8 cellular contexts compared by ENCODE assay signal in the genomic region with DNA sequence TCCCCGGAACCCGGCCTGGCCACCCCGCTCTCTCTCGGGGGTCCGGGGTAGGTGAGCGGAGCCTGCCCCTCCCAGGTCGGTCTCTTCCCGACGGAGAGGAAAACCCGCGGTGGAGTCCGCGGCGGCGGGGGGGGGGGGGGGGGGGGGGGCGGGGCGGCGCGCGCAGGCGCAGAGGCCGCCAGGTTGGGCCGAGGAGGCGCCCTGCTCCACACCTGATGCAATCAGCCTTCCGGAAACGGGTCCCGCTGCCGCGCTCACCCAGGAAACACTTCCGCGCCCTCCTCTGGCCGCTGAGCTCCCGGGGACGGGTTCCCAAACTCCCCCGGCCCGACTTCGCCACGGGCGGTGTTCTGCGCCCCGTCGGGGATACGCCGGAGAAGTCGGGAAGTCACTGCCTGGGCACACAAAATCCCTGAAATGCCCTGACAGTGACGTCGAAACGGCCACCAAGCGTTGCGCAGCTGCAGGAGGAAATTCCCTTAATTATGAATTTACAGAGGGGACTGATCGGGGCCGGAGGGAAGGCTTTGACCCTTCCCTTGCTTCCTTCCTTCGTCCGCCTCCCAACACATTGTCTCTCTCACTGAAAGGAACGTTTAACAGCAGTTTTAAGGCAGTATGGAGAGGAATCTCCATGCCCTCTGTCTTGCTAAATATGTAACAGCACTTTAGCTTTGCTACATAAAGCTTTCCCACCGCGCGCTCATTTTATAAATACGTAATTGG. TPM values are rescaled to one million over a fixed set of nuclear protein-coding genes. Genes with fewer than 3 reads are reported as not detected.
A peak's percentile ranks its signal among the peaks of the same experiment; 100 is the strongest.
DNase-seq lines count a peak whose midpoint lies in the region; ATAC-seq and TF ChIP-seq lines count a peak whose summit lies in the region.

No MANE protein-coding gene starts in this region.

- H3K36me3 ChIP-seq in muscle layer of duodenum (ENCODE audit: control insufficient read depth in 1 of 2, insufficient read depth in 2 of 2, low read length in 2 of 2) (no peaks in the 10 kb centered on the region), stomach smooth muscle (ENCODE audit: control insufficient read depth in 2 of 2, insufficient read depth in 2 of 2, low read length in 2 of 2) (no peaks in the 10 kb centered on the region)

- no peaks in the 10 kb centered on the region for H3K9me3 ChIP-seq in muscle layer of duodenum (ENCODE audit: control insufficient read depth in 1 of 2, low read length in 2 of 2)
- H3K9me3 ChIP-seq in stomach smooth muscle (ENCODE audit: control insufficient read depth in 2 of 2, low read length in 2 of 2) = no peaks in the 10 kb centered on the region

- TF ChIP-seq CTCF in epithelial cell of proximal tubule (conservative IDR thresholded peaks at IDR 0.05; ENCODE audit: low read depth, low read length) = peak; percentile 21

- H3K27me3 Mint-ChIP-seq in activated CD4-positive, alpha-beta memory T cell treated with anti-CD3 and anti-CD28 coated beads, Interleukin-2, amount 10 ng/mL, durations not matched to agents 7 days and 5 days = peaks cover 64% of the 10 kb centered on the region

- peaks cover 30% of the 10 kb centered on the region for H3K4me1 Mint-ChIP-seq in activated CD4-positive, alpha-beta memory T cell treated with anti-CD3 and anti-CD28 coated beads, Interleukin-2, amount 10 ng/mL, durations not matched to agents 7 days and 5 days

- CTCF ChIA-PET in activated CD4-positive, alpha-beta memory T cell treated with anti-CD3 and anti-CD28 coated beads, Interleukin-2, amount 10 ng/mL, durations not matched to agents 7 days and 5 days (lab: Charles Lee) = interaction anchor here (0.6 to 0.8 kb wide), 2 partner anchors 237 to 240 kb away, joined by 3 to 4 read pairs; no protein-coding TSS in a partner anchor

- H3K4me3 ChIP-seq in epithelial cell of proximal tubule (ENCODE audit: low read depth, low read length) = peak overlapping the region; percentile 62
- peak overlapping the region; percentile 66 to 72 for H3K4me3 ChIP-seq in muscle layer of duodenum (ENCODE audit: low read depth in 1 of 2, low read length in 2 of 2)
- H3K4me3 ChIP-seq in stomach smooth muscle (ENCODE audit: low read length in 2 of 2) = peak overlapping the region; percentile 77 to 79

- ATAC-seq in GM18868 (IDR thresholded peaks at IDR 0.05; ENCODE audit: unreplicated experiment) (peak; percentile 53), HG03097 (IDR thresholded peaks at IDR 0.05; ENCODE audit: low FRiP score, unreplicated experiment) (peak; percentile 47)

- peak overlapping the region; percentile 64 for H3K4me3 Mint-ChIP-seq in activated CD4-positive, alpha-beta memory T cell treated with anti-CD3 and anti-CD28 coated beads, Interleukin-2, amount 10 ng/mL, durations not matched to agents 7 days and 5 days

- peaks cover 4% of the 10 kb centered on the region for H3K36me3 Mint-ChIP-seq in activated CD4-positive, alpha-beta memory T cell treated with anti-CD3 and anti-CD28 coated beads, Interleukin-2, amount 10 ng/mL, durations not matched to agents 7 days and 5 days (ENCODE audit: low read depth)

- no peak overlapping the region for H3K27ac Mint-ChIP-seq in activated CD4-positive, alpha-beta memory T cell treated with anti-CD3 and anti-CD28 coated beads, Interleukin-2, amount 10 ng/mL, durations not matched to agents 7 days and 5 days

- POLR2A ChIA-PET in activated CD4-positive, alpha-beta memory T cell treated with anti-CD3 and anti-CD28 coated beads, Interleukin-2, amount 10 ng/mL, durations not matched to agents 7 days and 5 days (lab: Charles Lee) = no interaction called here

- no peaks in the 10 kb centered on the region for H3K9me3 Mint-ChIP-seq in activated CD4-positive, alpha-beta memory T cell treated with anti-CD3 and anti-CD28 coated beads, Interleukin-2, amount 10 ng/mL, durations not matched to agents 7 days and 5 days

- H3K9ac ChIP-seq in stomach smooth muscle (ENCODE audit: low read length in 2 of 2) = peak overlapping the region; percentile 63 to 80

- H3K4me1 ChIP-seq in muscle layer of duodenum (ENCODE audit: control insufficient read depth in 1 of 2, insufficient read depth in 2 of 2, low read length in 2 of 2) (peaks cover 0 to 24% of the 10 kb centered on the region in 2 donors), stomach smooth muscle (ENCODE audit: control insufficient read depth, insufficient read depth, low read length) (peaks cover 12% of the 10 kb centered on the region)

- no peaks in the 10 kb centered on the region for H3K27me3 ChIP-seq in muscle layer of duodenum (ENCODE audit: low read depth, low read length)
- H3K27me3 ChIP-seq in stomach smooth muscle (ENCODE audit: control insufficient read depth in 1 of 2, insufficient read depth in 2 of 2, low read length in 2 of 2) = no peaks in the 10 kb centered on the region

- DNase-seq in AG08396 (ENCODE audit: low spot score) = peak; percentile 91
- peak; percentile 76 for DNase-seq in NCI-H2196 (lab: John Stamatoyannopoulos, UW; ENCODE audit: unreplicated experiment)
- peak; percentile 56 for DNase-seq in activated CD4-positive, alpha-beta memory T cell treated with anti-CD3 and anti-CD28 coated beads, Interleukin-2, amount 10 ng/mL, durations not matched to agents 7 days and 5 days
- DNase-seq in epithelial cell of proximal tubule (ENCODE audit: low read depth) = no peak

- H3K27ac ChIP-seq in muscle layer of duodenum (ENCODE audit: low read length) (peak overlapping the region; percentile 60), stomach smooth muscle (ENCODE audit: low read length) (peak overlapping the region; percentile 49)

RNA-seq across cellular contexts. Expression of gene APBB2, which starts 2.1 kb away (rescaled TPM):
- 1 to 10 TPM in 1 of 2 experiments, under 1 TPM in 1; 0.75 to 1.3 TPM for total RNA-seq in activated CD4-positive, alpha-beta memory T cell treated with anti-CD3 and anti-CD28 coated beads, Interleukin-2, amount 10 ng/mL, durations not matched to agents 7 days and 5 days
- total RNA-seq in epithelial cell of proximal tubule = 27.9 and 39.7 TPM in 2 replicates

RNA-seq across cellular contexts. Expression of gene UCHL1, which starts 40.3 kb away (rescaled TPM):
- total RNA-seq in activated CD4-positive, alpha-beta memory T cell treated with anti-CD3 and anti-CD28 coated beads, Interleukin-2, amount 10 ng/mL, durations not matched to agents 7 days and 5 days = not detected
- total RNA-seq in epithelial cell of proximal tubule = 1,473 and 2,223 TPM in 2 replicates

Comparison
In these comparisons a context has a peak if more than half of its experiments do, and no peak if none do; other contexts are left out.
1. RNA of gene APBB2, which starts 2.1 kb away (total RNA-seq): 27.9 to 39.7 TPM in epithelial cell of proximal tubule; 0.75 to 1.3 TPM in activated CD4-positive, alpha-beta memory T cell treated with anti-CD3 and anti-CD28 coated beads, Interleukin-2, amount 10 ng/mL, durations not matched to agents 7 days and 5 days; every median in the first group is over 10 times any median in the second.
2. RNA of gene UCHL1, which starts 40.3 kb away (total RNA-seq): 1,473 to 2,223 TPM in epithelial cell of proximal tubule; not detected in activated CD4-positive, alpha-beta memory T cell treated with anti-CD3 and anti-CD28 coated beads, Interleukin-2, amount 10 ng/mL, durations not matched to agents 7 days and 5 days; every median in the first group is over 1,000 times any median in the second.
3. Peak in every context shown above with its lines, with median percentiles within 50 percentile points of each other: H3K4me3 ChIP-seq.